9 cellular contexts compared by ENCODE assay signal in genomic region chr12:10392394-10392930, GRCh38. TPM values are rescaled to one million over a fixed set of nuclear protein-coding genes. Genes with fewer than 3 reads are reported as not detected.
DNase-seq lines count a peak whose midpoint lies in the region; ATAC-seq and TF ChIP-seq lines count a peak whose summit lies in the region.
"Had no signal": no experiment of that assay in that cellular context is flagged by ENCODE, and none has a peak within 500 bp of the region (broad histone marks: within the 10 kb centered on the region; RNA-seq: fewer than 3 reads in every experiment).

No MANE protein-coding gene starts in this region.

- no peaks in the 10 kb centered on the region for H3K9me3 ChIP-seq in SJCRH30 (replicated peaks)
- H3K9me3 ChIP-seq in stomach = no peaks in the 10 kb centered on the region

- TF ChIP-seq POLR2A in stomach (IDR thresholded peaks at IDR 0.05) = no peak

- 18 to 37% (median 25%) methylated on average over 7 of the region's 7 CpGs for WGBS in stomach, 5 donors

- H3K27ac ChIP-seq in SJCRH30 = no peak overlapping the region
- H3K27ac ChIP-seq in stomach = peak overlapping the region in 2 of 5 donors; percentile 7 to 14

- no peak for TF ChIP-seq EP300 in stomach (IDR thresholded peaks at IDR 0.05)

- intact Hi-C loops in Right ventricle myocardium superior (cut with DNase I) (no loop called here), stomach (cut with DNase I; ENCODE audit: low total_unique reads) (no loop called here)

- peak; percentile 30 for DNase-seq in D341Med (ENCODE audit: low spot score)
- DNase-seq in HPDE6-E6E7 (ENCODE audit: extremely low spot score) = peak; percentile 53
- peak; percentile 66 to 85 for DNase-seq in SJCRH30
- DNase-seq in Right ventricle myocardium superior = peak; percentile 68
- peak; percentile 41 for DNase-seq in stomach
- DNase-seq in epidermal melanocyte (ENCODE audit: insufficient read length, low spot score) = no peak

- ATAC-seq in GM19468 (IDR thresholded peaks at IDR 0.05; ENCODE audit: extremely low read depth, unreplicated experiment) = peak; percentile 68
- peak; percentile 89 for ATAC-seq in Right ventricle myocardium superior (ENCODE audit: poor library complexity)
- no peak for ATAC-seq in GM19023 (IDR thresholded peaks at IDR 0.05; ENCODE audit: unreplicated experiment)

- H3K36me3 ChIP-seq in SJCRH30 (no peaks in the 10 kb centered on the region), stomach (no peaks in the 10 kb centered on the region)

- no peak for TF ChIP-seq CTCF in stomach (IDR thresholded peaks at IDR 0.05)

- no peak overlapping the region for H3K4me3 ChIP-seq in SJCRH30
- no peak overlapping the region for H3K4me3 ChIP-seq in stomach

- H3K4me1 ChIP-seq in SJCRH30 (peaks cover 19% of the 10 kb centered on the region), stomach (peaks cover 0 to 22% (median 14%) of the 10 kb centered on the region in 4 donors)

- no peaks in the 10 kb centered on the region for H3K27me3 ChIP-seq in SJCRH30
- H3K27me3 ChIP-seq in stomach = no peaks in the 10 kb centered on the region

RNA-seq across cellular contexts. Expression of gene KLRK1, which starts 2.6 kb away (rescaled TPM):
- not detected in 2 replicates for total RNA-seq in SJCRH30 (2014; rRNA removed; shearing (Covaris generic))
- total RNA-seq in Right ventricle myocardium superior (0.46 TPM), stomach (10 to 100 TPM in 2 of 5 donors, 1 to 10 TPM in 1, not detected in 2; 2.0 to 17.4 (median 12.9) TPM)
- 1 to 10 TPM in 2 of 3 donors, under 1 TPM in 1; 0.50 to 2.4 (median 2.0) TPM for polyA plus RNA-seq in stomach

RNA-seq across cellular contexts. Expression of gene KLRC4, which starts 17.1 kb away (rescaled TPM):
- not detected in 2 replicates for total RNA-seq in SJCRH30 (2014; rRNA removed; shearing (Covaris generic))
- total RNA-seq in Right ventricle myocardium superior (not detected), stomach (1 to 10 TPM in 1 of 5 donors, not detected in 4; 1.3 TPM)
- polyA plus RNA-seq in stomach = under 1 TPM in 1 of 3 donors, not detected in 2; 0.13 TPM
- total RNA-seq: frontal cortex had no signal

RNA-seq across cellular contexts. Expression of gene KLRC3, which starts 27.9 kb away (rescaled TPM):
- total RNA-seq in SJCRH30 (2014; rRNA removed; shearing (Covaris generic)) = not detected in 2 replicates
- total RNA-seq in Right ventricle myocardium superior (not detected), stomach (1 to 10 TPM in 2 of 5 donors, not detected in 3; 1.3 TPM)
- polyA plus RNA-seq in stomach = under 1 TPM in 1 of 3 donors, not detected in 2; 0.43 TPM

RNA-seq across cellular contexts. Expression of gene KLRC2, which starts 43.3 kb away (rescaled TPM):
- not detected in 2 replicates for total RNA-seq in SJCRH30 (2014; rRNA removed; shearing (Covaris generic))
- total RNA-seq in Right ventricle myocardium superior (not detected), stomach (10 to 100 TPM in 1 of 5 donors, 1 to 10 TPM in 1, not detected in 3; 1.8 to 10.4 TPM)
- 1 to 10 TPM in 1 of 3 donors, under 1 TPM in 1, not detected in 1; 0.10 to 2.1 TPM for polyA plus RNA-seq in stomach
